Comparison of ENCODE assay signal across 23 cellular contexts in genomic region chr15:38691951-38692788, GRCh38.
DNase-seq lines count a peak whose midpoint lies in the region; FAIRE-seq and TF ChIP-seq lines count a peak whose summit lies in the region.
"Had no signal": no experiment of that assay in that cellular context is flagged by ENCODE, and none has a peak within 500 bp of the region (broad histone marks: within the 10 kb centered on the region; RNA-seq: fewer than 3 reads in every experiment).

No MANE protein-coding gene starts in this region.

- H3K27me3 Mint-ChIP-seq in activated naive CD4-positive, alpha-beta T cell treated with anti-CD3 and anti-CD28 coated beads for 36 hours (ENCODE audit: low read depth), result no peaks in the 10 kb centered on the region

- peak overlapping the region; percentile 9 for H3K4me3 ChIP-seq in OCI-LY3 (ENCODE audit: low read length)
- no peak overlapping the region for H3K4me3 ChIP-seq in adipocyte (ENCODE audit: low read length)
- no peak overlapping the region for H3K4me3 ChIP-seq in kidney (ENCODE audit: low read length in 2 of 2)
- H3K4me3 ChIP-seq: dorsolateral prefrontal cortex, psoas muscle, SJSA1 had no signal

- in situ Hi-C loops in G401 (cut with HindIII; ENCODE audit: low sequenced_read_pairs), result no loop called here

- H3K9ac ChIP-seq in OCI-LY3 (ENCODE audit: low read length) (peak overlapping the region; percentile 77), adipocyte (ENCODE audit: low read length) (no peak overlapping the region), kidney (ENCODE audit: low read length in 2 of 2) (no peak overlapping the region)

- H3K4me2 ChIP-seq in OCI-LY3 (ENCODE audit: low read length), result peak overlapping the region; percentile 77

- H2AFZ ChIP-seq in OCI-LY3 (ENCODE audit: low read depth, low read length), result 0 out of 2 replicates have a peak overlapping the region, but pooled peaks have one; percentile 15

- peaks cover 3% of the 10 kb centered on the region for H3K36me3 ChIP-seq in OCI-LY3 (replicated peaks; ENCODE audit: low read depth, low read length)
- no peaks in the 10 kb centered on the region for H3K36me3 ChIP-seq in adipocyte (ENCODE audit: control insufficient read depth, insufficient read depth, low read length, severe bottlenecking)
- H3K36me3 ChIP-seq in kidney (ENCODE audit: control insufficient read depth in 1 of 2, insufficient read depth in 2 of 2, low read length in 2 of 2), result no peaks in the 10 kb centered on the region
- H3K36me3 ChIP-seq: SJSA1 had no signal

- DNase-seq in G401 (ENCODE audit: low spot score) (peak; percentile 66), adipocyte (ENCODE audit: low read depth) (peak; percentile 8), kidney (no peak), occipital lobe (lab: John Stamatoyannopoulos, UW) (no peak)
- DNase-seq in stimulated activated CD4-positive, alpha-beta T cell treated with anti-CD3 and anti-CD28 coated beads, Interleukin-2, amount 100 ng/mL, for 24 hours, result no peak
- DNase-seq in activated naive CD4-positive, alpha-beta T cell treated with anti-CD3 and anti-CD28 coated beads for 36 hours, result no peak
- DNase-seq: activated naive CD4-positive, alpha-beta T cell; aorta; head of caudate nucleus; KG1; left cardiac atrium; mammary epithelial cell; NCI-H146; NCI-H510A treated with DMSO at 0.1 percent for 48 hours; NK-92 treated with Interleukin-12 subunit alpha and Interleukin-12 subunit beta, amount 100 ng/mL, for 24 hours; psoas muscle had no signal

- H3K79me2 ChIP-seq in OCI-LY3 (ENCODE audit: low read length), result no peaks in the 10 kb centered on the region

- H3K27me3 ChIP-seq in OCI-LY3 (ENCODE audit: low read depth, low read length), result no peaks in the 10 kb centered on the region
- H3K27me3 ChIP-seq in adipocyte (replicated peaks; ENCODE audit: control insufficient read depth, insufficient read depth, low read length), result no peaks in the 10 kb centered on the region
- H3K27me3 ChIP-seq: dorsolateral prefrontal cortex, SJSA1 had no signal

- intact Hi-C loops in kidney (cut with DNase I), result no loop called here
- intact Hi-C loops in activated naive CD4-positive, alpha-beta T cell treated with anti-CD3 and anti-CD28 coated beads for 36 hours (cut with micrococcal nuclease), result loop anchor here (2.0 to 10.0 kb wide), 3 partner anchors 439 to 733 kb away; partner anchors contain the start of gene SPRED1

- H3K4me1 ChIP-seq in OCI-LY3 (ENCODE audit: low read length) (peaks cover 99% of the 10 kb centered on the region), adipocyte (ENCODE audit: control insufficient read depth, insufficient read depth, low read length) (peaks cover 8% of the 10 kb centered on the region), kidney (ENCODE audit: control insufficient read depth in 1 of 2, insufficient read depth in 1 of 2, low read depth in 1 of 2, low read length in 2 of 2) (no peaks in the 10 kb centered on the region)
- H3K4me1 ChIP-seq: psoas muscle, SJSA1 had no signal

- H3K9me3 ChIP-seq in OCI-LY3 (ENCODE audit: insufficient read depth, low read length) (no peaks in the 10 kb centered on the region), adipocyte (ENCODE audit: control insufficient read depth, low read length) (no peaks in the 10 kb centered on the region), kidney (ENCODE audit: control insufficient read depth in 1 of 2, low read length in 2 of 2) (no peaks in the 10 kb centered on the region)
- H3K9me3 ChIP-seq: psoas muscle, SJSA1 had no signal

- TF ChIP-seq CTCF in OCI-LY3 (IDR thresholded peaks at IDR 0.05; ENCODE audit: low read depth, low read length) (no peak), kidney (IDR thresholded peaks at IDR 0.05; ENCODE audit: borderline replicate concordance, extremely low read depth, insufficient read depth) (no peak)

- H3K27ac ChIP-seq in OCI-LY3 (ENCODE audit: low read length), result peak overlapping the region; percentile 92
- peak overlapping the region; percentile 8 to 51 for H3K27ac ChIP-seq in kidney (ENCODE audit: low read depth in 2 of 2, low read length in 2 of 2)
- H3K27ac ChIP-seq: dorsolateral prefrontal cortex, psoas muscle, SJSA1 had no signal

- peaks cover 63% of the 10 kb centered on the region for H3K4me1 Mint-ChIP-seq in activated naive CD4-positive, alpha-beta T cell treated with anti-CD3 and anti-CD28 coated beads for 36 hours (ENCODE audit: low read depth)

- no peaks in the 10 kb centered on the region for H4K20me1 ChIP-seq in OCI-LY3 (ENCODE audit: insufficient read depth, low read length)

- FAIRE-seq in kidney (lab: Jason Lieb, UNC), result no peak
- FAIRE-seq: G401.6, H54, RCC 7860 had no signal

- no peak overlapping the region for H3K4me3 Mint-ChIP-seq in activated naive CD4-positive, alpha-beta T cell treated with anti-CD3 and anti-CD28 coated beads for 36 hours
- H3K4me3 Mint-ChIP-seq: type B pancreatic cell had no signal

- H3K36me3 Mint-ChIP-seq in activated naive CD4-positive, alpha-beta T cell treated with anti-CD3 and anti-CD28 coated beads for 36 hours (ENCODE audit: low read depth), result no peaks in the 10 kb centered on the region
- H3K36me3 Mint-ChIP-seq: type B pancreatic cell had no signal

- no peaks in the 10 kb centered on the region for H3K9me3 Mint-ChIP-seq in activated naive CD4-positive, alpha-beta T cell treated with anti-CD3 and anti-CD28 coated beads for 36 hours
- H3K9me3 Mint-ChIP-seq: type B pancreatic cell had no signal

- no peak overlapping the region for H3K27ac Mint-ChIP-seq in activated naive CD4-positive, alpha-beta T cell treated with anti-CD3 and anti-CD28 coated beads for 36 hours
- H3K27ac Mint-ChIP-seq: type B pancreatic cell had no signal

- CTCF ChIA-PET in activated naive CD4-positive, alpha-beta T cell treated with anti-CD3 and anti-CD28 coated beads for 36 hours (lab: Charles Lee), result interaction anchor here (0.6 to 18.3 kb wide), 16 partner anchors 6 to 1064 kb away, joined by 3 to 352 read pairs (median 16); partner anchors contain the start of gene RASGRP1

Comparison
In these comparisons a context has a peak if more than half of its experiments do, and no peak if none do; other contexts are left out.
1. DNase-seq: peak in G401 (single experiment) and adipocyte (single experiment); none in kidney (single experiment), occipital lobe (single experiment), stimulated activated CD4-positive, alpha-beta T cell treated with anti-CD3 and anti-CD28 coated beads, Interleukin-2, amount 100 ng/mL, for 24 hours (0 of 2) and activated naive CD4-positive, alpha-beta T cell treated with anti-CD3 and anti-CD28 coated beads for 36 hours (single experiment).